19 cellular contexts compared by ENCODE assay signal in the genomic region with DNA sequence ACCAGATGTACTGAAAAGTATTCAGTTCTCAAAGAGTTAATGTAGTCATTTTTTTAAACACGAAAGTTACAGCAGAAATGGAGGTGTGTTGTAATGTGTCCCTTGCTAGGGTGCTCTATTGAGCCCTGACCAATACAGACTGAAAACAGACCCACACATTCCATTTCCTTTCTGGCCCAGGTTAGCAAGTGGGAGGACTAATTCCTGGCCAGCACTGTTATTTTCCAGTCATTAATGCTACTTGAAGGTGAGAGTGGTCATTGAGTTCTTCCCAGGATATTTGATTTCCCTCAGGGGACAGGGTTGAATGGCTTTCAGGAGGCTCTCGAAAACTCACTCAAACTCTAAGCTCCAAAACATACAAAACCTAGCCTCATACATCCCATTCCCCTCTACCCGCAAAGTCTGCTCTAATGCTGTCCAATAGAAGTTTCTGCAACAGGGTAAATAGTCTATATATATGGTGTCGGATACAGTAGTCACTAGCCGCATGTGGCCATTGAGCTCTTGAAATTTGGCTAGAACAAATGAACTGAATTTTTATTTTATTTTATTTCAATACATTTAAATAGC. TPM values are rescaled to one million over a fixed set of nuclear protein-coding genes. Genes with fewer than 3 reads are reported as not detected.
"Had no signal": no experiment of that assay in that cellular context is flagged by ENCODE, and none has a peak within 500 bp of the region (broad histone marks: within the 10 kb centered on the region; RNA-seq: fewer than 3 reads in every experiment).

No MANE protein-coding gene starts in this region.

- H3K4me1 Mint-ChIP-seq: activated naive CD8-positive, alpha-beta T cell treated with anti-CD3 and anti-CD28 coated beads, Interleukin-2, amount 10 ng/mL, durations not matched to agents 7 days and 5 days; memory B cell; stimulated activated memory B cell treated with anti-CD40 and anti-IgM and Interleukin-4, amounts not matched to agents 10 μg/mL and 1 μg/mL and 100 μg/mL, for 72 hours had no signal

- H3K9me3 ChIP-seq: prostate gland, spleen, transverse colon had no signal

- H3K4me1 ChIP-seq: prostate gland, spleen, transverse colon had no signal

- FAIRE-seq: bronchial epithelial cell had no signal

- H3K4me3 Mint-ChIP-seq: activated CD4-positive, alpha-beta memory T cell treated with anti-CD3 and anti-CD28 coated beads for 36 hours; activated naive CD8-positive, alpha-beta T cell treated with anti-CD3 and anti-CD28 coated beads, Interleukin-2, amount 10 ng/mL, durations not matched to agents 7 days and 5 days; memory B cell; natural killer cell treated with Interleukin-12 subunit alpha and Interleukin-12 subunit beta and Interleukin-15 and Interleukin-18, amount 100 ng/mL, for 72 hours; stimulated activated memory B cell treated with anti-CD40 and anti-IgM and Interleukin-4, amounts not matched to agents 10 μg/mL and 1 μg/mL and 100 μg/mL, for 72 hours had no signal

- H3K27me3 ChIP-seq: transverse colon had no signal

- H3K9me3 Mint-ChIP-seq: activated CD4-positive, alpha-beta memory T cell treated with anti-CD3 and anti-CD28 coated beads for 36 hours; activated naive CD8-positive, alpha-beta T cell treated with anti-CD3 and anti-CD28 coated beads, Interleukin-2, amount 10 ng/mL, durations not matched to agents 7 days and 5 days; memory B cell; natural killer cell treated with Interleukin-12 subunit alpha and Interleukin-12 subunit beta and Interleukin-15 and Interleukin-18, amount 100 ng/mL, for 72 hours; stimulated activated memory B cell treated with anti-CD40 and anti-IgM and Interleukin-4, amounts not matched to agents 10 μg/mL and 1 μg/mL and 100 μg/mL, for 72 hours had no signal

- H3K36me3 Mint-ChIP-seq: activated CD4-positive, alpha-beta memory T cell treated with anti-CD3 and anti-CD28 coated beads for 36 hours; activated naive CD8-positive, alpha-beta T cell treated with anti-CD3 and anti-CD28 coated beads, Interleukin-2, amount 10 ng/mL, durations not matched to agents 7 days and 5 days; memory B cell; natural killer cell treated with Interleukin-12 subunit alpha and Interleukin-12 subunit beta and Interleukin-15 and Interleukin-18, amount 100 ng/mL, for 72 hours; stimulated activated memory B cell treated with anti-CD40 and anti-IgM and Interleukin-4, amounts not matched to agents 10 μg/mL and 1 μg/mL and 100 μg/mL, for 72 hours had no signal

- ATAC-seq: esophagus mucosa; natural killer cell treated with Interleukin-12 subunit alpha and Interleukin-12 subunit beta and Interleukin-15 and Interleukin-18, amount 100 ng/mL, for 72 hours; sciatic nerve; stimulated activated memory B cell treated with anti-CD40 and anti-IgM and Interleukin-4, amounts not matched to agents 10 μg/mL and 1 μg/mL and 100 μg/mL, for 72 hours had no signal

- H3K36me3 ChIP-seq: prostate gland, spleen, transverse colon had no signal

- H3K27ac Mint-ChIP-seq: activated CD4-positive, alpha-beta memory T cell treated with anti-CD3 and anti-CD28 coated beads for 36 hours; activated naive CD8-positive, alpha-beta T cell treated with anti-CD3 and anti-CD28 coated beads, Interleukin-2, amount 10 ng/mL, durations not matched to agents 7 days and 5 days; memory B cell; natural killer cell treated with Interleukin-12 subunit alpha and Interleukin-12 subunit beta and Interleukin-15 and Interleukin-18, amount 100 ng/mL, for 72 hours; stimulated activated memory B cell treated with anti-CD40 and anti-IgM and Interleukin-4, amounts not matched to agents 10 μg/mL and 1 μg/mL and 100 μg/mL, for 72 hours had no signal

- H3K4me3 ChIP-seq: dorsolateral prefrontal cortex, prostate gland, spleen, transverse colon had no signal

- H3K27ac ChIP-seq: dorsolateral prefrontal cortex, prostate gland, spleen, transverse colon, VCaP had no signal

- DNase-seq: activated CD4-positive, alpha-beta memory T cell treated with anti-CD3 and anti-CD28 coated beads for 36 hours; activated CD8-positive, alpha-beta memory T cell treated with anti-CD3 and anti-CD28 coated beads, Interleukin-2, amount 50 U/mL, for 4 hours; activated naive CD8-positive, alpha-beta T cell treated with anti-CD3 and anti-CD28 coated beads, Interleukin-2, amount 10 ng/mL, durations not matched to agents 7 days and 5 days; aorta; dorsolateral prefrontal cortex; spleen; stimulated activated CD4-positive, alpha-beta T cell treated with anti-CD3 and anti-CD28 coated beads, Interleukin-1b, Interleukin-23, amount 100 ng/mL, for 48 hours; T1000; transverse colon had no signal

RNA-seq across cellular contexts. Expression of a gene that starts 6.2 kb away (rescaled TPM):
- total RNA-seq: activated CD4-positive, alpha-beta memory T cell treated with anti-CD3 and anti-CD28 coated beads for 36 hours; activated naive CD8-positive, alpha-beta T cell treated with anti-CD3 and anti-CD28 coated beads, Interleukin-2, amount 10 ng/mL, durations not matched to agents 7 days and 5 days; aorta; bronchial epithelial cell; esophagus mucosa; glomerular endothelial cell; natural killer cell treated with Interleukin-12 subunit alpha and Interleukin-12 subunit beta and Interleukin-15 and Interleukin-18, amount 100 ng/mL, for 72 hours; omental fat pad; prostate gland; sciatic nerve; spleen; transverse colon had no signal
- polyA plus RNA-seq: aorta, spleen had no signal
